In the genomic region with DNA sequence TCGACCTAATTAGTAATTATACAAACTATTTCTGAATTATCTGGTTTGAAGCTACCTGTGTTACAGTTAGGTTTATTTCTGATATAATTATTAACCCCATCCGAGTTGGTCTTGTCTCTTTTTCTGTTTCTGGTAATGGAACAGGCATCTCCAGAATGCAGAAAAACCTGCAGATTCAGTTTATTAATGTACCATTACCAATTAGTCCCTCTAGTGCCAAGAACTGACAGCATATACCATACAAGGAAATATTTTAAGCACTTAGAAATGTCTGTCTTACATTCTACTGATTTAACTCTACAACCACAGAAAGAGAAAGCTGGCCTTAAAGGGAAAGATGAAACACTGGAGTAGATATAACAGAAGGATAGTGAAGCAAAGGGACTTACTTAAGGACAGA, we compare ENCODE assay signal across 21 cellular contexts.
"Had no signal": no experiment of that assay in that cellular context is flagged by ENCODE, and none has a peak within 500 bp of the region (broad histone marks: within the 10 kb centered on the region; RNA-seq: fewer than 3 reads in every experiment).

No MANE protein-coding gene starts in this region.

- H3K27me3 ChIP-seq: adrenal gland, breast epithelium, Peyer's patch had no signal

- H3K9me3 ChIP-seq: breast epithelium, Peyer's patch had no signal

- H3K27ac ChIP-seq: adrenal gland, breast epithelium, Peyer's patch had no signal

- H3K4me1 ChIP-seq: adrenal gland, breast epithelium, Peyer's patch had no signal

- H3K4me3 ChIP-seq: adrenal gland, breast epithelium, Peyer's patch had no signal

- DNase-seq: activated CD4-positive, alpha-beta T cell treated with anti-CD3 and anti-CD28 coated beads for 4 hours; activated CD8-positive, alpha-beta memory T cell treated with anti-CD3 and anti-CD28 coated beads, Interleukin-2, amount 50 U/mL, for 4 hours; activated CD8-positive, alpha-beta T cell treated with anti-CD3 and anti-CD28 coated beads for 36 hours; activated naive CD4-positive, alpha-beta T cell treated with anti-CD3 and anti-CD28 coated beads, Interleukin-2, amount 50 U/mL, for 16 hours; activated naive CD8-positive, alpha-beta T cell treated with anti-CD3 and anti-CD28 coated beads, Interleukin-2, amount 10 ng/mL, durations not matched to agents 7 days and 5 days; activated T-cell treated with anti-CD3 and anti-CD28 coated beads, Interleukin-2, amount 50 U/mL, for 72 hours; adrenal gland; anterior cingulate cortex; Kasumi-1; KBM-7; NCI-H1092; NCI-H1417; NCI-H2029; NCI-H345; NCI-H510A; NCI-H526 treated with DMSO at 0.1 percent for 48 hours; NCI-H82; OCI-M1; Peyer's patch; SHP77 treated with DMSO at 0.1 percent for 48 hours had no signal

- H3K36me3 ChIP-seq: adrenal gland, breast epithelium, Peyer's patch had no signal
